Comparison of ENCODE assay signal across 26 cellular contexts in the genomic region with DNA sequence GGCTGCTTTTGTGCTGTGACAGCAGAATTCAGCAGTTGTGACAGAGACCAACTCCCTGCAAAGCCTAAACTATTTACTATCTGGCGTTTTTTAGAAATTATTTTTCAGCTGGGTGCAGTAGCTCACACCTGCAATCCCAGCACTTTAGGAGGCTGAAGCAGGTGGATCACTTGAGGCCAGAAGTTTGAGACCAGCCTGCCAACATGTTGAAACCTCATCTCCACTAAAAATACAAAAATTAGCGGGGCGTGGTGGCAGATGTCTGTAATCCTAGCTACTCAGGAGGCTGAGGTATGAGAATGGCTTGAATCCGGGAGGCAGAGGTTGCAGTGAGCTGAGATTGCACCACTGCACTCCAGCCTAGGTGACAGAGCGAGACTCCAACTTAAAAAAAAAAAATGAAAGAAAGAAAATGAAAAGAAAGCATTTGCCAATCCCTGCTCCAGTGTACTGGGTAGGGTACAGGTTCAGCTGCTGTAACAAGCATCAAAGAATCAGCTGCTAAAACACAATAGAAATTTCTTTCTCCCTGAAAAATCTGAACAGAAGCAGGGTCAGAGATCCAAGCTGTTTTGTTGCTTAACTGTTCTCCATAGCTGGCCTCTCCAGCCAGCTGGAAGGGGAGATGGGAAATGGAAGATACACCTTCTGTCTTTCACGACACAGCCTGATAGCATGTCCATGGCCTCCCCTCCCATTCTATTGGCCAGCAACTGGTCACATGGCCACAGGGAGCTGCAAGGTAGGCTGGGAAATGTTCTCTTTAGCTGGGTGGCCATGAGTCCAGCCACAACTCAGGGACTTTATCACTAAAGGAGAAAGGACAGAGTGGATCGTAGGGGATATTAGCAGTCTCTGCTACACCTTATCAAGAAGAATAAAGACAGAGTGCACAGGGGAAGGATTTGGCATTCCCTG. TPM values are rescaled to one million over a fixed set of nuclear protein-coding genes. Genes with fewer than 3 reads are reported as not detected.
A peak's percentile ranks its signal among the peaks of the same experiment; 100 is the strongest.
DNase-seq lines count a peak whose midpoint lies in the region; ATAC-seq, FAIRE-seq and TF ChIP-seq lines count a peak whose summit lies in the region.
"Had no signal": no experiment of that assay in that cellular context is flagged by ENCODE, and none has a peak within 500 bp of the region (broad histone marks: within the 10 kb centered on the region; RNA-seq: fewer than 3 reads in every experiment).

No MANE protein-coding gene starts in this region.

- TF ChIP-seq POLR2A in K562 (conservative IDR thresholded peaks at IDR 0.05), result no peak

- no peak for TF ChIP-seq RAD21 in K562 (CRISPR knock-in tag; conservative IDR thresholded peaks at IDR 0.05 in 1 of 2, IDR thresholded peaks at IDR 0.05 in 1 of 2)

- peaks cover 2% of the 10 kb centered on the region for H3K4me1 ChIP-seq in right cardiac atrium (ENCODE audit: control insufficient read depth, insufficient read depth, low read length)
- peaks cover 0 to 6% of the 10 kb centered on the region in 2 experiments; a peak in 3 of 5 replicates for H3K4me1 ChIP-seq in K562 (replicated peaks in 1 of 2; ENCODE audit: control insufficient read depth in 2 of 2, insufficient read depth in 2 of 2, low read length in 2 of 2)
- H3K4me1 ChIP-seq: Caco-2 had no signal

- H4K20me1 ChIP-seq in K562 (replicated peaks; ENCODE audit: control insufficient read depth, insufficient read depth, low read length), result no peaks in the 10 kb centered on the region; the same call in 1 of the 2 replicates

- TF ChIP-seq CTCF in K562 (IDR thresholded peaks at IDR 0.05 in 2 of 3, conservative IDR thresholded peaks at IDR 0.05 in 1 of 3; ENCODE audit: insufficient read depth in 2 of 3, low read depth in 1 of 3, low read length in 3 of 3), result no peak

- H3K4me2 ChIP-seq in K562 (ENCODE audit: insufficient read depth, low read length), result no peak overlapping the region
- H3K4me2 ChIP-seq: PC-9 had no signal

- H3K4me3 ChIP-seq in right cardiac atrium (ENCODE audit: low read length), result no peak overlapping the region
- H3K4me3 ChIP-seq in K562, result no peak overlapping the region
- H3K4me3 ChIP-seq: PC-9 had no signal

- CTCF ChIA-PET in K562 (lab: Yijun Ruan, JAX; ENCODE audit: low intra/inter-chr PET ratio), result interaction anchor here (0.6 kb wide), 1 partner anchor 96 kb away, joined by 3 read pairs; no protein-coding TSS in a partner anchor

- no peak for ATAC-seq in right cardiac atrium
- ATAC-seq in K562, result no peak
- no peak for ATAC-seq in HG03175 (IDR thresholded peaks at IDR 0.05; ENCODE audit: unreplicated experiment)

- 88% methylated on average over 7 of the region's 7 CpGs for WGBS in right cardiac atrium
- WGBS in K562 (ENCODE audit: insufficient coverage, low coverage, missing lambda C conversion rate), result 12% methylated on average over 6 of the region's 7 CpGs

- H3K27me3 ChIP-seq in right cardiac atrium (ENCODE audit: control insufficient read depth, insufficient read depth) (no peaks in the 10 kb centered on the region), K562 (ENCODE audit: control insufficient read depth in 2 of 2, insufficient read depth in 2 of 2, low read length in 2 of 2) (peaks cover 0 to 29% of the 10 kb centered on the region in 2 experiments; a peak in 2 of 5 replicates)

- no peaks in the 10 kb centered on the region for H3K9me3 ChIP-seq in right cardiac atrium (ENCODE audit: control insufficient read depth, low read length)
- H3K9me3 ChIP-seq in K562 (replicated peaks; ENCODE audit: control insufficient read depth, insufficient read depth, low read depth, low read length), result no peaks in the 10 kb centered on the region
- H3K9me3 ChIP-seq: Caco-2 had no signal

- POLR2A ChIA-PET in K562 (lab: Yijun Ruan, JAX), result interaction anchor here (0.6 to 0.7 kb wide), 3 partner anchors 23 to 302 kb away, joined by 3 to 5 read pairs (median 4); no protein-coding TSS in a partner anchor

- no peak for FAIRE-seq in K562 (lab: Jason Lieb, UNC)

- peak; percentile 56 for DNase-seq in cardiac septum (ENCODE audit: low spot score)
- DNase-seq in right cardiac atrium, result no peak
- peak; percentile 43 for DNase-seq in NCI-H2171 (lab: John Stamatoyannopoulos, UW)
- DNase-seq in K562 (ENCODE audit: extremely low read depth in 1 of 4, low spot score in 3 of 4), result peak in 2 of 4 experiments; percentile 7 to 16
- no peak for DNase-seq in SHP77 treated with DMSO at 0.1 percent for 48 hours (lab: John Stamatoyannopoulos, UW)
- no peak for DNase-seq in NCI-H748 (lab: John Stamatoyannopoulos, UW; ENCODE audit: unreplicated experiment)
- DNase-seq: activated CD4-positive, CD25-positive, alpha-beta regulatory T cell; activated CD8-positive, alpha-beta T cell treated with anti-CD3 and anti-CD28 coated beads, Interleukin-2, amount 10 ng/mL, durations not matched to agents 7 days and 5 days; Caco-2; DMS79; effector CD4-positive, alpha-beta T cell; islet precursor cell; KG1; NCI-H1436 treated with DMSO at 0.1 percent for 48 hours; NCI-H446 treated with DMSO at 0.1 percent for 48 hours; PC-9; retina; Right ventricle myocardium superior; spleen; trophoblast cell had no signal

- intact Hi-C loops in cardiac septum (cut with DNase I) (no loop called here), right cardiac atrium (cut with DNase I) (loop anchor here in 1 of 4 donors (5.0 kb wide), 1 partner anchor 65 kb away; no protein-coding TSS in a partner anchor), K562 (cut with micrococcal nuclease) (loop anchor here (2.0 kb wide), 1 partner anchor 70 kb away; no protein-coding TSS in a partner anchor)

- no peak overlapping the region for H2AFZ ChIP-seq in K562 (ENCODE audit: low read depth, low read length)

- TF ChIP-seq EP300 in K562 (IDR thresholded peaks at IDR 0.05; ENCODE audit: low read length), result no peak

- H3K27ac ChIP-seq in right cardiac atrium (ENCODE audit: low read length), result no peak overlapping the region
- H3K27ac ChIP-seq in K562 (ENCODE audit: extremely low read depth, low read depth, low read length), result no peak overlapping the region
- H3K27ac ChIP-seq: C4-2B, epithelial cell of prostate, PC-9 had no signal

- no peaks in the 10 kb centered on the region for H3K36me3 ChIP-seq in K562 (ENCODE audit: control insufficient read depth, insufficient read depth, low read length)
- H3K36me3 ChIP-seq: spleen had no signal

- BruUV-seq in K562 (replicated peaks; lab: Mats Ljungman, UMichigan), result no TSS peak

- no peak overlapping the region for H3K9ac ChIP-seq in K562 (ENCODE audit: insufficient read depth in 1 of 2, low read depth in 2 of 2, low read length in 2 of 2)

- H3K79me2 ChIP-seq in K562 (ENCODE audit: control insufficient read depth, insufficient read depth, low read length), result no peaks in the 10 kb centered on the region

- H3K9me1 ChIP-seq in K562 (ENCODE audit: control insufficient read depth, insufficient read depth, low read length), result no peaks in the 10 kb centered on the region

- in situ Hi-C loops in K562 (cut with MboI), result no loop called here

RNA-seq across cellular contexts. Expression of a gene that starts 8.5 kb away (rescaled TPM):
- total RNA-seq in cardiac septum, result 6.1 TPM
- 1 to 10 TPM; 3.1 to 6.9 (median 6.6) TPM for total RNA-seq in right cardiac atrium
- 3.6 TPM for polyA plus RNA-seq in right cardiac atrium
- total RNA-seq in K562 (2011; cell fraction: chromatin; rRNA removed; ENCODE audit: low replicate concordance), result 0.30 TPM in 1 of 2 replicates, not detected in the other
- 0.33 TPM in 1 of 2 replicates, not detected in the other for total RNA-seq in K562 (2011; cell fraction: nucleolus; rRNA removed)
- not detected in 2 replicates for total RNA-seq in K562 (2011; cell fraction: nucleoplasm; rRNA removed)
- 0.53 and 0.95 TPM in 2 replicates for total RNA-seq in K562 (2014; rRNA removed)
- 0.13 and 0.33 TPM in 2 replicates for total RNA-seq in K562 (2014; rRNA removed; fragmentation: Illumina TruSeq; extraction: Trizol)
- total RNA-seq in K562 (2015; rRNA removed; fragmentation: Illumina TruSeq; extraction: Trizol), result 0.58 and 0.79 TPM in 2 replicates
- 0.18 and 0.56 TPM in 2 replicates for total RNA-seq in K562 (2021)
- polyA plus RNA-seq in K562 (2011; rRNA removed), result 0.42 and 0.87 TPM in 2 replicates
- 0.70 and 0.72 TPM in 2 replicates for polyA plus RNA-seq in K562 (2011; cell fraction: cytosol; rRNA removed)
- 2.4 and 3.4 TPM in 2 replicates for polyA plus RNA-seq in K562 (2011; cell fraction: nucleus; rRNA removed)
- polyA plus RNA-seq in K562 (2012), result 0.42 and 2.9 TPM in 2 replicates
- 0.55 and 0.66 TPM in 2 replicates for polyA plus RNA-seq in K562 (2014; fragmentation: Illumina TruSeq; extraction: Trizol)
- under 1 TPM; 0.04 to 0.15 TPM for polyA plus RNA-seq in K562 (2014; fragmentation: Nextera tagmentation; extraction: Ambion mirVana)
- polyA plus RNA-seq in K562 (2014; rRNA removed), result 0.20 and 0.42 TPM in 2 replicates
- 0.18 TPM in 2 replicates for polyA minus RNA-seq in K562 (2011; rRNA and poly(A)+ RNA removed)
- not detected in 2 replicates for polyA minus RNA-seq in K562 (2011; cell fraction: cytosol; rRNA and poly(A)+ RNA removed)
- polyA minus RNA-seq in K562 (2011; cell fraction: nucleus; rRNA and poly(A)+ RNA removed), result 0.22 TPM in 1 of 2 replicates, not detected in the other
- total RNA-seq: Caco-2, H7, osteocyte had no signal
- polyA plus RNA-seq: AG04450 had no signal

RNA-seq across cellular contexts. Expression of a gene that starts 35.5 kb away (rescaled TPM):
- total RNA-seq in cardiac septum (not detected), right cardiac atrium (not detected), K562 (2014; rRNA removed) (not detected in 2 replicates), K562 (2014; rRNA removed; fragmentation: Illumina TruSeq; extraction: Trizol) (not detected in 2 replicates), K562 (2015; rRNA removed; fragmentation: Illumina TruSeq; extraction: Trizol) (not detected in 2 replicates), K562 (2021) (not detected in 2 replicates)
- polyA plus RNA-seq in right cardiac atrium (not detected), K562 (2011; rRNA removed) (not detected in 2 replicates), K562 (2014; fragmentation: Illumina TruSeq; extraction: Trizol) (not detected in 2 replicates), K562 (2014; fragmentation: Nextera tagmentation; extraction: Ambion mirVana) (not detected), K562 (2014; rRNA removed) (not detected in 2 replicates)
- total RNA-seq in K562 (2011; cell fraction: chromatin; rRNA removed; ENCODE audit: low replicate concordance), result not detected in 2 replicates
- total RNA-seq in K562 (2011; cell fraction: nucleolus; rRNA removed), result not detected in 2 replicates
- not detected in 2 replicates for total RNA-seq in K562 (2011; cell fraction: nucleoplasm; rRNA removed)
- not detected in 2 replicates for polyA plus RNA-seq in K562 (2011; cell fraction: cytosol; rRNA removed)
- polyA plus RNA-seq in K562 (2011; cell fraction: nucleus; rRNA removed), result not detected in 2 replicates
- not detected in 2 replicates for polyA plus RNA-seq in K562 (2012)
- not detected in 2 replicates for polyA minus RNA-seq in K562 (2011; rRNA and poly(A)+ RNA removed)
- not detected in 2 replicates for polyA minus RNA-seq in K562 (2011; cell fraction: cytosol; rRNA and poly(A)+ RNA removed)
- polyA minus RNA-seq in K562 (2011; cell fraction: nucleus; rRNA and poly(A)+ RNA removed), result not detected in 2 replicates
- total RNA-seq: activated CD8-positive, alpha-beta T cell treated with anti-CD3 and anti-CD28 coated beads, Interleukin-2, amount 10 ng/mL, durations not matched to agents 7 days and 5 days; Caco-2; osteocyte; PC-9; Right ventricle myocardium superior had no signal
- polyA plus RNA-seq: AG04450 had no signal

Comparison
In these comparisons a context has a peak if more than half of its experiments do, and no peak if none do; other contexts are left out.
1. DNase-seq: peak in cardiac septum (single experiment) and NCI-H2171 (single experiment); none in right cardiac atrium (0 of 3), SHP77 treated with DMSO at 0.1 percent for 48 hours (single experiment) and NCI-H748 (single experiment).